Comparison of ENCODE assay signal across 8 cellular contexts in genomic region chr19:4352701-4353121, GRCh38. TPM values are rescaled to one million over a fixed set of nuclear protein-coding genes. Genes with fewer than 3 reads are reported as not detected.
DNase-seq lines count a peak whose midpoint lies in the region; ATAC-seq, FAIRE-seq and TF ChIP-seq lines count a peak whose summit lies in the region.

No MANE protein-coding gene starts in this region.

- WGBS in H9 (ENCODE audit: extremely low coverage, insufficient read length, low lambda C conversion rate): no CpG with 5 or more reads among the region's 9 CpGs
- 32 to 38% (median 32%) methylated on average over 8 to 9 of the region's 9 CpGs for WGBS in small intestine, 3 donors

- no peak overlapping the region for H2BK5ac ChIP-seq in H9 (ENCODE audit: insufficient read length, low read length)

- H2BK20ac ChIP-seq in H9 (ENCODE audit: low read depth, low read length, poor library complexity, severe bottlenecking): no peak overlapping the region

- H3K18ac ChIP-seq in H9 (ENCODE audit: insufficient read length, low read depth, low read length): no peak overlapping the region

- no peak overlapping the region for H2AK5ac ChIP-seq in H9 (ENCODE audit: insufficient read length, low read length)

- H3K4me1 ChIP-seq in H9 (ENCODE audit: insufficient read depth, low read length): no peaks in the 10 kb centered on the region
- no peaks in the 10 kb centered on the region for H3K4me1 ChIP-seq in Panc1 (ENCODE audit: control insufficient read depth, insufficient read depth, low read length)
- H3K4me1 ChIP-seq in small intestine (ENCODE audit: control insufficient read depth in 2 of 2, insufficient read depth in 1 of 2, low read depth in 1 of 2, low read length in 1 of 2): no peaks in the 10 kb centered on the region

- BruUV-seq in Panc1 (replicated peaks; lab: Mats Ljungman, UMichigan): no TSS peak

- intact Hi-C loops in Panc1 (cut with micrococcal nuclease; ENCODE audit: unreplicated experiment) (no loop called here), Right ventricle myocardium superior (cut with DNase I) (no loop called here)

- peaks cover 0 to 2% of the 10 kb centered on the region in 2 experiments; a peak in 1 of 4 replicates for H3K4me1 Mint-ChIP-seq in H9

- TF ChIP-seq CTCF in AG09319 (IDR thresholded peaks at IDR 0.05; ENCODE audit: low read depth, low read length) (peak; percentile 92), H9 (conservative IDR thresholded peaks at IDR 0.05) (peak; percentile 97), Panc1 (IDR thresholded peaks at IDR 0.05) (peak; percentile 86)

- no peak overlapping the region for H2BK15ac ChIP-seq in H9 (ENCODE audit: low read depth, low read length)

- H3K36me3 ChIP-seq in Panc1 (ENCODE audit: control insufficient read depth, insufficient read depth, low read length) (no peaks in the 10 kb centered on the region), small intestine (ENCODE audit: control insufficient read depth in 2 of 2, insufficient read depth in 2 of 2, low read length in 2 of 2) (peaks cover 0 to 5% of the 10 kb centered on the region in 2 donors)

- no peak overlapping the region for H3K27ac Mint-ChIP-seq in H9

- in situ Hi-C loops in Panc1 (cut with HindIII; ENCODE audit: low pct_unique_long_range_greater_than_20kb, low sequenced_read_pairs): no loop called here

- no peak overlapping the region for H3K9ac ChIP-seq in H9 (ENCODE audit: extremely low read depth, insufficient read length, low read length)

- H3K4me3 ChIP-seq in Panc1 (ENCODE audit: low read depth in 2 of 2, low read length in 2 of 2): no peak overlapping the region
- H3K4me3 ChIP-seq in small intestine (ENCODE audit: low read depth in 1 of 2, low read length in 2 of 2): no peak overlapping the region

- POLR2A ChIA-PET in Panc1 (lab: Charles Lee): no interaction called here

- H2BK12ac ChIP-seq in H9 (ENCODE audit: insufficient read length, low read depth, low read length): no peak overlapping the region

- no peaks in the 10 kb centered on the region for H3K79me1 ChIP-seq in H9 (ENCODE audit: insufficient read depth, low read depth, low read length, poor library complexity, severe bottlenecking)

- H3K79me2 ChIP-seq in H9 (ENCODE audit: insufficient read depth, low read length): no peaks in the 10 kb centered on the region

- no peak overlapping the region for H4K5ac ChIP-seq in H9 (ENCODE audit: insufficient read length, low read depth, low read length)

- DNase-seq in AG09319 (ENCODE audit: extremely low read depth, low read depth) (no peak), H9 (peak; percentile 68), Panc1 (ENCODE audit: low read depth, low spot score) (no peak), Right ventricle myocardium superior (peak; percentile 63), small intestine (peak; percentile 49), globus pallidus (ENCODE audit: low spot score) (no peak)
- DNase-seq in activated naive CD4-positive, alpha-beta T cell treated with Interleukin-2 at 50 U/mL for 16 hours: peak; percentile 68

- H3K4me2 ChIP-seq in H9 (ENCODE audit: insufficient read depth, insufficient read length, low read length): no peak overlapping the region

- no peaks in the 10 kb centered on the region for H3K27me3 Mint-ChIP-seq in H9 (ENCODE audit: low read depth)

- no peak overlapping the region for H3K14ac ChIP-seq in H9 (ENCODE audit: insufficient read depth, low read length)

- H3K4ac ChIP-seq in H9 (ENCODE audit: low read depth, low read length): no peak overlapping the region

- H3K56ac ChIP-seq in H9 (ENCODE audit: insufficient read length, low read depth, low read length): no peak overlapping the region

- H4K91ac ChIP-seq in H9 (ENCODE audit: insufficient read length, low read depth, low read length): no peak overlapping the region

- H3T11ph ChIP-seq in H9 (ENCODE audit: low read length): no peak overlapping the region

- H2AFZ ChIP-seq in H9 (ENCODE audit: low read length): no peak overlapping the region

- no peak overlapping the region for H3K4me3 Mint-ChIP-seq in H9

- no peaks in the 10 kb centered on the region; a peak in 1 of 5 replicates for H3K9me3 Mint-ChIP-seq in H9

- no peak overlapping the region for H3K23ac ChIP-seq in H9 (ENCODE audit: insufficient read length, low read depth, low read length)

- peaks cover 8 to 54% (median 46%) of the 10 kb centered on the region in 3 experiments; a peak in 6 of 7 replicates for H3K36me3 Mint-ChIP-seq in H9 (ENCODE audit: insufficient read depth in 1 of 3, low read depth in 3 of 3)

- no peak overlapping the region for H4K8ac ChIP-seq in H9 (replicated peaks; ENCODE audit: insufficient read length, low read depth, low read length)

- ATAC-seq in Panc1 (peak; percentile 66; the same call in 1 of the 2 replicates), Right ventricle myocardium superior (ENCODE audit: poor library complexity) (peak; percentile 63), HG03196 (IDR thresholded peaks at IDR 0.05; ENCODE audit: unreplicated experiment) (no peak)

- H3K23me2 ChIP-seq in H9 (ENCODE audit: insufficient read length, low read depth, low read length, poor library complexity, severe bottlenecking): no peaks in the 10 kb centered on the region

- H3K9me3 ChIP-seq in H9 (ENCODE audit: control insufficient read depth, low read depth, low read length): no peaks in the 10 kb centered on the region
- no peaks in the 10 kb centered on the region for H3K9me3 ChIP-seq in Panc1 (ENCODE audit: control insufficient read depth, insufficient read depth, low read depth, low read length)
- H3K9me3 ChIP-seq in small intestine (ENCODE audit: control insufficient read depth, low read depth): no peaks in the 10 kb centered on the region

- CTCF ChIA-PET in Panc1 (lab: Charles Lee): interaction anchor here (0.5 to 1.8 kb wide), 11 partner anchors 10 to 1302 kb away, joined by 3 to 15 read pairs (median 4); partner anchors contain the start of gene PLIN4

- no peak for FAIRE-seq in small intestine (lab: Jason Lieb, UNC)

- H2BK120ac ChIP-seq in H9 (ENCODE audit: low read depth, low read length, poor library complexity, severe bottlenecking): no peak overlapping the region

- no peaks in the 10 kb centered on the region for H3K27me3 ChIP-seq in H9 (ENCODE audit: insufficient read depth, low read length)
- H3K27me3 ChIP-seq in Panc1 (ENCODE audit: control insufficient read depth, insufficient read depth, low read length): no peaks in the 10 kb centered on the region
- no peaks in the 10 kb centered on the region for H3K27me3 ChIP-seq in small intestine (ENCODE audit: control insufficient read depth in 2 of 2, insufficient read depth in 2 of 2, low read length in 2 of 2)

- no peaks in the 10 kb centered on the region for H4K20me1 ChIP-seq in H9 (ENCODE audit: control insufficient read depth, insufficient read depth, insufficient read length)

- H3K27ac ChIP-seq in H9 (ENCODE audit: insufficient read length, low read depth, low read length) (no peak overlapping the region), Panc1 (ENCODE audit: low read length) (no peak overlapping the region), small intestine (ENCODE audit: low read depth in 1 of 2, low read length in 1 of 2) (no peak overlapping the region)

RNA-seq across cellular contexts. Expression of gene MPND, which starts 9.3 kb away (rescaled TPM):
- 37.0 and 38.2 TPM in 2 replicates for total RNA-seq in H9 (2021)
- total RNA-seq in Panc1 (2021; ENCODE audit: unreplicated experiment): 22.9 TPM
- polyA plus RNA-seq in Panc1 (2012; ENCODE audit: insufficient read length): 44.9 TPM
- total RNA-seq in Right ventricle myocardium superior: 16.6 TPM
- polyA plus RNA-seq in small intestine: 10 to 100 TPM; 27.0 to 45.1 (median 43.8) TPM

RNA-seq across cellular contexts. Expression of gene STAP2, which starts 14.1 kb away (rescaled TPM):
- total RNA-seq in H9 (2021) (19.0 and 20.2 TPM in 2 replicates), Panc1 (2021; ENCODE audit: unreplicated experiment) (10.0 TPM), Right ventricle myocardium superior (1.6 TPM)
- 21.6 TPM for polyA plus RNA-seq in Panc1 (2012; ENCODE audit: insufficient read length)
- 100 to 1,000 TPM in 2 of 3 donors, 10 to 100 TPM in 1; 85.8 to 261 (median 194) TPM for polyA plus RNA-seq in small intestine

RNA-seq across cellular contexts. Expression of gene SH3GL1, which starts 47.6 kb away (rescaled TPM):
- total RNA-seq in H9 (2021) (85.5 TPM in 2 replicates), Panc1 (2021; ENCODE audit: unreplicated experiment) (57.1 TPM), Right ventricle myocardium superior (18.6 TPM)
- polyA plus RNA-seq in Panc1 (2012; ENCODE audit: insufficient read length): 72.4 TPM
- polyA plus RNA-seq in small intestine: 100 to 1,000 TPM in 2 of 3 donors, 10 to 100 TPM in 1; 64.9 to 108 (median 101) TPM

RNA-seq across cellular contexts. Expression of gene FSD1, which starts 48.3 kb away (rescaled TPM):
- 53.6 and 53.9 TPM in 2 replicates for total RNA-seq in H9 (2021)
- 12.1 TPM for total RNA-seq in Panc1 (2021; ENCODE audit: unreplicated experiment)
- polyA plus RNA-seq in Panc1 (2012; ENCODE audit: insufficient read length): 31.9 TPM
- not detected for total RNA-seq in Right ventricle myocardium superior
- 1 to 10 TPM; 1.8 to 3.2 (median 2.2) TPM for polyA plus RNA-seq in small intestine

RNA-seq across cellular contexts. Expression of gene CHAF1A, which starts 49.7 kb away (rescaled TPM):
- total RNA-seq in H9 (2021): 143 and 148 TPM in 2 replicates
- 45.4 TPM for total RNA-seq in Panc1 (2021; ENCODE audit: unreplicated experiment)
- 23.8 TPM for polyA plus RNA-seq in Panc1 (2012; ENCODE audit: insufficient read length)
- 5.4 TPM for total RNA-seq in Right ventricle myocardium superior
- 10 to 100 TPM in 1 of 3 donors, 1 to 10 TPM in 2; 4.0 to 13.5 (median 5.9) TPM for polyA plus RNA-seq in small intestine

Comparison
In these comparisons a context has a peak if more than half of its experiments do, and no peak if none do; other contexts are left out.
1. DNase-seq: peak in H9 (single experiment), activated naive CD4-positive, alpha-beta T cell treated with Interleukin-2 at 50 U/mL for 16 hours (single experiment), Right ventricle myocardium superior (single experiment) and small intestine (single experiment); none in AG09319 (single experiment), Panc1 (single experiment) and globus pallidus (single experiment).
2. Peak in every context shown above with its lines, with median percentiles within 50 percentile points of each other: CTCF ChIP-seq.